In genomic region chr12:57983150-57983857, GRCh38 we compare ENCODE assay signal across 8 cellular contexts. TPM values are rescaled to one million over a fixed set of nuclear protein-coding genes. Genes with fewer than 3 reads are reported as not detected.
A peak's percentile ranks its signal among the peaks of the same experiment; 100 is the strongest.
DNase-seq lines count a peak whose midpoint lies in the region; ATAC-seq and TF ChIP-seq lines count a peak whose summit lies in the region.

No MANE protein-coding gene starts in this region.

- peak; percentile 68 for TF ChIP-seq CTCF in nephron progenitor cell (IDR thresholded peaks at IDR 0.05)

- peaks cover 3% of the 10 kb centered on the region for H3K27me3 Mint-ChIP-seq in nephron progenitor cell (ENCODE audit: low read depth, poor library complexity)
- H3K27me3 Mint-ChIP-seq in immature natural killer cell (ENCODE audit: low read depth in 3 of 3): peaks cover 7 to 23% (median 14%) of the 10 kb centered on the region in 3 donors

- H3K27ac Mint-ChIP-seq in nephron progenitor cell (no peak overlapping the region), immature natural killer cell (no peak overlapping the region)

- DNase-seq in Caki2 (ENCODE audit: low read depth) (peak; percentile 61), H4 (ENCODE audit: low spot score) (peak; percentile 54), NOMO-1 treated with dmso at 0.1 percent for 144 hours (lab: John Stamatoyannopoulos, UW; ENCODE audit: unreplicated experiment) (peak; percentile 12), dermis blood vessel endothelial cell (peak; percentile 82), nephron progenitor cell (peak; percentile 53), immature natural killer cell (no peak)

- H3K9me3 Mint-ChIP-seq in nephron progenitor cell (peaks cover 17% of the 10 kb centered on the region), immature natural killer cell (peaks cover 0 to 3% (median 0%) of the 10 kb centered on the region in 6 donors)

- H3K4me3 Mint-ChIP-seq in nephron progenitor cell: no peak overlapping the region
- H3K4me3 Mint-ChIP-seq in immature natural killer cell: no peak overlapping the region

- ATAC-seq in GM19351 (IDR thresholded peaks at IDR 0.05; ENCODE audit: unreplicated experiment) (no peak), GM19467 (IDR thresholded peaks at IDR 0.05; ENCODE audit: unreplicated experiment) (no peak)

- H3K36me3 Mint-ChIP-seq in nephron progenitor cell (ENCODE audit: low read depth): no peaks in the 10 kb centered on the region
- H3K36me3 Mint-ChIP-seq in immature natural killer cell: no peaks in the 10 kb centered on the region

- H3K4me1 Mint-ChIP-seq in nephron progenitor cell: peaks cover 6% of the 10 kb centered on the region
- H3K4me1 Mint-ChIP-seq in immature natural killer cell: no peaks in the 10 kb centered on the region

- in situ Hi-C loops in Caki2 (cut with HindIII; ENCODE audit: low pct_unique_long_range_greater_than_20kb, low sequenced_read_pairs): no loop called here

RNA-seq across cellular contexts. Expression of gene ATP23, which starts 41.9 kb away (rescaled TPM):
- 15.3 and 27.9 TPM in 2 replicates for total RNA-seq in Caki2 (2014; rRNA removed; shearing (Covaris generic); ENCODE audit: low replicate concordance)
- total RNA-seq in H4 (2014; rRNA removed; shearing (Covaris generic)): 28.7 and 30.0 TPM in 2 replicates
- 12.7 and 25.5 TPM in 2 replicates for total RNA-seq in dermis blood vessel endothelial cell
- polyA plus RNA-seq in immature natural killer cell: 10 to 100 TPM; 17.3 to 23.8 (median 19.3) TPM

Comparison
In these comparisons a context has a peak if more than half of its experiments do, and no peak if none do; other contexts are left out.
1. DNase-seq: peak in Caki2 (single experiment), H4 (single experiment), NOMO-1 treated with dmso at 0.1 percent for 144 hours (single experiment), dermis blood vessel endothelial cell (single experiment) and nephron progenitor cell (single experiment); none in immature natural killer cell (0 of 3).